1 cellular context compared by ENCODE assay signal in the genomic region with DNA sequence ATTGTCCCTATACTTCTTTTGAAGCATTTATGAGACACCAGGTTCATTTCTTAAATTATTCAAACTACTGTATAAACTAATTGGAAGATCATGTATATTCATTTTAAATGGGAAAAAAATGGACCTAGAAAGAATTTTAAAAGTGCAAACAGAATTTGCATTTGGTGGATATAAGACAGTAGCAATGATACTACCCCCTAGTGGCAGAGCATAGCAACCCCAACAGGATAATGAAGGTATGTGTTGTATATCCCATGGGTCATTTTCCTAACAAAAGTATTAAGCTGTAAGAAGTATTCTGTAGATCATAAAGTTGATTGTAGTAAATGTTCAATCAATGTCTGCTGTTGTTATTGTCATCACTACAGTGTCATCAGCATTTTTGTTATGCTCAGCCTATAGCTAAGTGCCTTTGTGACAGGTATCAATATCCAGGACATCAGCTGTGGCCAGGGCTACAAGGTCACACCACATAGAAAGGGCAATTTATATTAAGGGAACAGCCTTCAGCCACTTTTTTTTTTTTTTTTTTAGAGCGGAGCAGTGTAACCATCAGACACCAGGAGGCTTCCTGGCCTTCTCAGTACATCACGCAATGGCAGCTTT.
TF ChIP-seq lines count a peak whose summit lies in the region.

No MANE protein-coding gene starts in this region.

TF ChIP-seq in H1, 55 proteins besides CTCF, POLR2A, EP300 and RAD21 (continued from another document):
- TF ChIP-seq CHD7 (IDR thresholded peaks at IDR 0.05; ENCODE audit: insufficient replicate concordance, low read length) (no peak), CEBPB (IDR thresholded peaks at IDR 0.05; ENCODE audit: low read depth, low read length) (no peak)
TF ChIP-seq in H1: peak in this region for 0.
